In the genomic region with DNA sequence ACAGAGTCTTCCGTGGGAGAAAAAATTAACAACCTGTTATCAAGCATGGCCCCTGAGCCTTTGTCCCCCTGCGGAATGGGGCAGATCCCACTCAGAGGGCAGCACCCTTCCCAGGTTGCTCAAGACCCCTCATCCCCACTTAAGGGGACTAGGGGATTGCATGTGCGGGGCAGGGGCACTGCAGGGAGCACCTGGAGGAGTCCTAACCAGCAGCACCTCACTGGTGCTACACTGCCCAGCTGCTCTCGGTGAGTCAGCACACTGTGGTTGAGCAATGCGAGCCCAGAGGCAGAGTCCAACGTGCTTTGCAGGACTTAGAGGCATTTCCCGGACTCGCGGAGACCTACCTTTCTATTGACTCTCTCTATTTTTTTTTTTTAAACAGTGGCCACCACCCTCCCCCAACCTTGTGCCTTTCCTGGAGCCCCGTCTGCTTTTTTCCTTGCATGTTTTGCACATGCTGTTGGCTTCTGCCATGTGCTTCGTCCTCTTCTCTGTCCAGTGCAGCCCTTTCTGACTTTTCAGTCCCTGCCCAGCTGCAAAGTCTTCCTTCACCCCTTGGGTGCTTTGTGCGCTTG, we compare ENCODE assay signal across 11 cellular contexts.
DNase-seq lines count a peak whose midpoint lies in the region; ATAC-seq, FAIRE-seq and TF ChIP-seq lines count a peak whose summit lies in the region.
"Had no signal": no experiment of that assay in that cellular context is flagged by ENCODE, and none has a peak within 500 bp of the region (broad histone marks: within the 10 kb centered on the region; RNA-seq: fewer than 3 reads in every experiment).

No MANE protein-coding gene starts in this region.

- peak overlapping the region in 4 of 11 experiments; percentile 53 to 89 (median 76); a peak in 4 of 22 replicates for H3K27ac ChIP-seq in BLaER1 treated with 17β-estradiol and CSF1 and Interleukin-3, amounts not matched to agents 10 nM and 100 nM
- peak overlapping the region; percentile 71 for H3K27ac ChIP-seq in duodenal mucosa (ENCODE audit: low read depth, low read length)
- H3K27ac ChIP-seq in CD8-positive, alpha-beta T cell (ENCODE audit: low read depth, low read length) = no peak overlapping the region

- POLR2A ChIA-PET in CD8-positive, alpha-beta T cell (lab: Charles Lee) = no interaction called here

- no peaks in the 10 kb centered on the region for H3K36me3 Mint-ChIP-seq in neural crest cell (ENCODE audit: low read depth)
- H3K36me3 Mint-ChIP-seq in CD8-positive, alpha-beta T cell = no peaks in the 10 kb centered on the region
- H3K36me3 Mint-ChIP-seq: brain; CD4-positive, CD25-positive, alpha-beta regulatory T cell had no signal

- H3K27ac Mint-ChIP-seq in neural crest cell (ENCODE audit: unreplicated experiment) = peak overlapping the region; percentile 53
- no peak overlapping the region for H3K27ac Mint-ChIP-seq in CD8-positive, alpha-beta T cell

- no peak for TF ChIP-seq CTCF in neural crest cell (conservative IDR thresholded peaks at IDR 0.05)
- no peak for TF ChIP-seq CTCF in CD8-positive, alpha-beta T cell (IDR thresholded peaks at IDR 0.05)

- intact Hi-C loops in CD8-positive, alpha-beta T cell (cut with DNase I, micrococcal nuclease) = no loop called here

- H4K20me1 ChIP-seq in BLaER1 treated with 17β-estradiol and CSF1 and Interleukin-3, amounts not matched to agents 10 nM and 100 nM = no peaks in the 10 kb centered on the region

- H3K9me3 Mint-ChIP-seq in neural crest cell = peaks cover 3% of the 10 kb centered on the region
- H3K9me3 Mint-ChIP-seq in CD8-positive, alpha-beta T cell = no peaks in the 10 kb centered on the region
- H3K9me3 Mint-ChIP-seq: brain; CD4-positive, CD25-positive, alpha-beta regulatory T cell had no signal

- peaks cover 14% of the 10 kb centered on the region for H3K27me3 Mint-ChIP-seq in neural crest cell (ENCODE audit: low read depth)
- no peaks in the 10 kb centered on the region for H3K27me3 Mint-ChIP-seq in CD8-positive, alpha-beta T cell (ENCODE audit: low read depth)
- H3K27me3 Mint-ChIP-seq: CD4-positive, CD25-positive, alpha-beta regulatory T cell had no signal

- DNase-seq in NCI-H460 (ENCODE audit: extremely low read depth, low read depth) (peak; percentile 79), neural crest cell (ENCODE audit: low read depth, low spot score) (no peak), NCI-H1436 treated with DMSO at 0.1 percent for 48 hours (lab: John Stamatoyannopoulos, UW) (no peak), H54 (ENCODE audit: insufficient read length, low spot score) (no peak), NCI-H1694 treated with DMSO at 0.1 percent for 48 hours (lab: John Stamatoyannopoulos, UW) (no peak)
- no peak for DNase-seq in CD8-positive, alpha-beta T cell
- DNase-seq: CD4-positive, CD25-positive, alpha-beta regulatory T cell had no signal

- no peak for TF ChIP-seq POLR2A in H54 (IDR thresholded peaks at IDR 0.05; ENCODE audit: low read depth, low read length)

- no peak for FAIRE-seq in H54 (lab: Jason Lieb, UNC)
- FAIRE-seq: TTC549 had no signal

- H3K27me3 ChIP-seq in BLaER1 treated with 17β-estradiol and CSF1 and Interleukin-3, amounts not matched to agents 10 nM and 100 nM = no peaks in the 10 kb centered on the region
- no peaks in the 10 kb centered on the region for H3K27me3 ChIP-seq in duodenal mucosa (ENCODE audit: control insufficient read depth in 1 of 2, insufficient read depth in 2 of 2, low read length in 2 of 2)
- H3K27me3 ChIP-seq in CD8-positive, alpha-beta T cell (ENCODE audit: insufficient read depth, low read length) = no peaks in the 10 kb centered on the region

- no peaks in the 10 kb centered on the region for H3K36me3 ChIP-seq in BLaER1 treated with 17β-estradiol and CSF1 and Interleukin-3, amounts not matched to agents 10 nM and 100 nM
- H3K36me3 ChIP-seq in duodenal mucosa (ENCODE audit: control insufficient read depth in 1 of 2, insufficient read depth in 2 of 2, low read length in 2 of 2) = no peaks in the 10 kb centered on the region
- no peaks in the 10 kb centered on the region for H3K36me3 ChIP-seq in CD8-positive, alpha-beta T cell (ENCODE audit: insufficient read depth, low read length)

- peaks cover 0 to 24% (median 8%) of the 10 kb centered on the region in 11 experiments; a peak in 15 of 22 replicates for H3K9me3 ChIP-seq in BLaER1 treated with 17β-estradiol and CSF1 and Interleukin-3, amounts not matched to agents 10 nM and 100 nM (replicated peaks in 1 of 11)
- no peaks in the 10 kb centered on the region for H3K9me3 ChIP-seq in duodenal mucosa (ENCODE audit: control insufficient read depth in 1 of 2, low read length in 2 of 2)
- no peaks in the 10 kb centered on the region for H3K9me3 ChIP-seq in CD8-positive, alpha-beta T cell (ENCODE audit: low read length)

- H3K4me1 ChIP-seq in BLaER1 treated with 17β-estradiol and CSF1 and Interleukin-3, amounts not matched to agents 10 nM and 100 nM = peaks cover 0 to 46% (median 26%) of the 10 kb centered on the region in 10 experiments; a peak in 15 of 20 replicates
- peaks cover 16 to 28% of the 10 kb centered on the region in 2 donors for H3K4me1 ChIP-seq in duodenal mucosa (ENCODE audit: control insufficient read depth in 1 of 2, insufficient read depth in 2 of 2, low read length in 2 of 2)
- H3K4me1 ChIP-seq in CD8-positive, alpha-beta T cell (ENCODE audit: insufficient read depth, low read length) = no peaks in the 10 kb centered on the region

- H3K4me1 Mint-ChIP-seq in neural crest cell = peaks cover 18% of the 10 kb centered on the region
- H3K4me1 Mint-ChIP-seq in CD8-positive, alpha-beta T cell (ENCODE audit: low read depth) = no peaks in the 10 kb centered on the region

- no peak overlapping the region for H3K9ac ChIP-seq in BLaER1 treated with 17β-estradiol and CSF1 and Interleukin-3, amounts not matched to agents 10 nM and 100 nM
- no peak overlapping the region for H3K9ac ChIP-seq in duodenal mucosa (ENCODE audit: low read depth in 1 of 2, low read length in 2 of 2)

- no peak overlapping the region for H3K4me3 ChIP-seq in BLaER1 treated with 17β-estradiol and CSF1 and Interleukin-3, amounts not matched to agents 10 nM and 100 nM
- no peak overlapping the region for H3K4me3 ChIP-seq in duodenal mucosa (ENCODE audit: low read depth in 1 of 2, low read length in 2 of 2)
- no peak overlapping the region for H3K4me3 ChIP-seq in CD8-positive, alpha-beta T cell (ENCODE audit: low read depth, low read length)

- no peak overlapping the region for H3K4me3 Mint-ChIP-seq in neural crest cell
- H3K4me3 Mint-ChIP-seq in CD8-positive, alpha-beta T cell = no peak overlapping the region
- H3K4me3 Mint-ChIP-seq: CD4-positive, CD25-positive, alpha-beta regulatory T cell had no signal

- H3K4me2 ChIP-seq in BLaER1 treated with 17β-estradiol and CSF1 and Interleukin-3, amounts not matched to agents 10 nM and 100 nM = peak overlapping the region in 6 of 11 experiments; percentile 30 to 94 (median 86); a peak in 11 of 22 replicates

- ATAC-seq in CD8-positive, alpha-beta T cell = no peak

- CTCF ChIA-PET in CD8-positive, alpha-beta T cell (lab: Charles Lee) = interaction anchor here (1.7 kb wide), 1 partner anchor 175 kb away, joined by 8 read pairs; no protein-coding TSS in a partner anchor
